In the genomic region with DNA sequence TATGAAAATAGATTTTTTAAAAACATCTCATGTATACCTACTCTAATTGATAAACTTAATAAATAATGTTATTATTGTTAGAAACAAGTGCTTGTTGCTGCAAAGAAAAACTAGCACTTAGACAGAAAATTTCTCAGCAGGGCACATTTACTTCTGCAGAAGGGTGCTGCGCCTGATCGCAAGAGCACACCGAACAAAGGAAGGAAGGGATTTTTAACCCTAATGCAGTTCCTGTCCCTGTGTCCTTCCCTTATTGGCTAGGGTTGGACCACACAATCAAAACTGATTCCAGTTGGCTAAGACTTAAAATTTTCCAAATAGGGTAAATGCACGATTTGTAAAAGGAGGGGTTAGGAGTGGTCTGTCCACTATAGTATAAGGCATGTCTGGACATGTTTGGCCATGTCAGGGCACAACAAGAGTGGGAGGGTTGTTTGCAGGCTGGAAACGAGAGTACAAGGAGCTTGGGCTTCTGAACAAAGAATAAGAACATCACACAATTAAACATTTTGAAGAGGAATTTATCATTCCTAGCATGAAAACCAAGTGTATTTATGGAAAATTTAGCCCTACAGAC, we compare ENCODE assay signal across 1 cellular context.
TF ChIP-seq lines count a peak whose summit lies in the region.

No MANE protein-coding gene starts in this region.

TF ChIP-seq in WTC11, 78 proteins besides CTCF, POLR2A, EP300 and RAD21:
- TF ChIP-seq NR1H2 (CRISPR knock-in tag; IDR thresholded peaks at IDR 0.05) (no peak), FOXJ3 (CRISPR knock-in tag; IDR thresholded peaks at IDR 0.05; ENCODE audit: borderline replicate concordance) (no peak), JUN (CRISPR knock-in tag; IDR thresholded peaks at IDR 0.05) (no peak), ZNF281 (CRISPR knock-in tag; IDR thresholded peaks at IDR 0.05) (no peak), MXD4 (CRISPR knock-in tag; IDR thresholded peaks at IDR 0.05; ENCODE audit: borderline replicate concordance) (no peak), TCF7 (CRISPR knock-in tag; IDR thresholded peaks at IDR 0.05; ENCODE audit: low read depth) (no peak), ATF6 (CRISPR knock-in tag; IDR thresholded peaks at IDR 0.05) (no peak)
- TF ChIP-seq, protein P1, sequence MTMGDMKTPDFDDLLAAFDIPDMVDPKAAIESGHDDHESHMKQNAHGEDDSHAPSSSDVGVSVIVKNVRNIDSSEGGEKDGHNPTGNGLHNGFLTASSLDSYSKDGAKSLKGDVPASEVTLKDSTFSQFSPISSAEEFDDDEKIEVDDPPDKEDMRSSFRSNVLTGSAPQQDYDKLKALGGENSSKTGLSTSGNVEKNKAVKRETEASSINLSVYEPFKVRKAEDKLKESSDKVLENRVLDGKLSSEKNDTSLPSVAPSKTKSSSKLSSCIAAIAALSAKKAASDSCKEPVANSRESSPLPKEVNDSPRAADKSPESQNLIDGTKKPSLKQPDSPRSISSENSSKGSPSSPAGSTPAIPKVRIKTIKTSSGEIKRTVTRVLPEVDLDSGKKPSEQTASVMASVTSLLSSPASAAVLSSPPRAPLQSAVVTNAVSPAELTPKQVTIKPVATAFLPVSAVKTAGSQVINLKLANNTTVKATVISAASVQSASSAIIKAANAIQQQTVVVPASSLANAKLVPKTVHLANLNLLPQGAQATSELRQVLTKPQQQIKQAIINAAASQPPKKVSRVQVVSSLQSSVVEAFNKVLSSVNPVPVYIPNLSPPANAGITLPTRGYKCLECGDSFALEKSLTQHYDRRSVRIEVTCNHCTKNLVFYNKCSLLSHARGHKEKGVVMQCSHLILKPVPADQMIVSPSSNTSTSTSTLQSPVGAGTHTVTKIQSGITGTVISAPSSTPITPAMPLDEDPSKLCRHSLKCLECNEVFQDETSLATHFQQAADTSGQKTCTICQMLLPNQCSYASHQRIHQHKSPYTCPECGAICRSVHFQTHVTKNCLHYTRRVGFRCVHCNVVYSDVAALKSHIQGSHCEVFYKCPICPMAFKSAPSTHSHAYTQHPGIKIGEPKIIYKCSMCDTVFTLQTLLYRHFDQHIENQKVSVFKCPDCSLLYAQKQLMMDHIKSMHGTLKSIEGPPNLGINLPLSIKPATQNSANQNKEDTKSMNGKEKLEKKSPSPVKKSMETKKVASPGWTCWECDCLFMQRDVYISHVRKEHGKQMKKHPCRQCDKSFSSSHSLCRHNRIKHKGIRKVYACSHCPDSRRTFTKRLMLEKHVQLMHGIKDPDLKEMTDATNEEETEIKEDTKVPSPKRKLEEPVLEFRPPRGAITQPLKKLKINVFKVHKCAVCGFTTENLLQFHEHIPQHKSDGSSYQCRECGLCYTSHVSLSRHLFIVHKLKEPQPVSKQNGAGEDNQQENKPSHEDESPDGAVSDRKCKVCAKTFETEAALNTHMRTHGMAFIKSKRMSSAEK (CRISPR knock-in tag; IDR thresholded peaks at IDR 0.05; ENCODE audit: borderline replicate concordance) = no peak
- TF ChIP-seq, protein P2, sequence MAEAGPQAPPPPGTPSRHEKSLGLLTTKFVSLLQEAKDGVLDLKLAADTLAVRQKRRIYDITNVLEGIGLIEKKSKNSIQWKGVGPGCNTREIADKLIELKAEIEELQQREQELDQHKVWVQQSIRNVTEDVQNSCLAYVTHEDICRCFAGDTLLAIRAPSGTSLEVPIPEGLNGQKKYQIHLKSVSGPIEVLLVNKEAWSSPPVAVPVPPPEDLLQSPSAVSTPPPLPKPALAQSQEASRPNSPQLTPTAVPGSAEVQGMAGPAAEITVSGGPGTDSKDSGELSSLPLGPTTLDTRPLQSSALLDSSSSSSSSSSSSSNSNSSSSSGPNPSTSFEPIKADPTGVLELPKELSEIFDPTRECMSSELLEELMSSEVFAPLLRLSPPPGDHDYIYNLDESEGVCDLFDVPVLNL (CRISPR knock-in tag; IDR thresholded peaks at IDR 0.05; ENCODE audit: borderline replicate concordance, low read depth) = no peak
